Comparison of ENCODE assay signal across 9 cellular contexts in the genomic region with DNA sequence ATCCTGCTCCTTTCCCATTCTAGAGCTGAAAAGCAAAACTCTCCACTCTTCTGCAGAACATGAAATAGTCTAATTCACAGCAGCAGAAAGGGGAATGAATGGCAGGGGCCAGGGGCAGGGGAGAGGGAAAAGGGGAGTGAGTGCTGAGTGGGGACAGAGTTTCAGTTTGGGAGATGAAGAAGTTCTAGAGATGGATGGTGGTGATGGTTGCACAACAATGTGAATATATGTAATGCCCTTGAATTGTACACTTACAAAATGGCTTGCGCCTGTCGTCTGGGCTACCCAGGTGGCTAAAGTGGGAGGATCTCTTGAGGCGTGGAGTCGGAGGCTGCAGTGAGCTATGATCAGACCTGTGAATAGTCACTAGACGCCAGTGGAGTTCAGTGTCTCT.
DNase-seq lines count a peak whose midpoint lies in the region; ATAC-seq and TF ChIP-seq lines count a peak whose summit lies in the region.
"Had no signal": no experiment of that assay in that cellular context is flagged by ENCODE, and none has a peak within 500 bp of the region (broad histone marks: within the 10 kb centered on the region; RNA-seq: fewer than 3 reads in every experiment).

No MANE protein-coding gene starts in this region.

- H3K27me3 ChIP-seq in ACC112 (ENCODE audit: insufficient read depth, low read length): no peaks in the 10 kb centered on the region
- peaks cover 10% of the 10 kb centered on the region for H3K27me3 ChIP-seq in HUES6 (ENCODE audit: control insufficient read depth, insufficient read depth, low read length)
- peaks cover 7% of the 10 kb centered on the region for H3K27me3 ChIP-seq in adrenal gland
- H3K27me3 ChIP-seq in naive thymus-derived CD4-positive, alpha-beta T cell (ENCODE audit: control insufficient read depth in 2 of 2, insufficient read depth in 2 of 2, low read length in 2 of 2): peaks cover 0 to 7% of the 10 kb centered on the region in 2 donors
- H3K27me3 ChIP-seq in foreskin keratinocyte: peaks cover 4% of the 10 kb centered on the region

- H3K4me1 Mint-ChIP-seq in naive thymus-derived CD4-positive, alpha-beta T cell: peaks cover 16 to 33% (median 22%) of the 10 kb centered on the region in 7 donors

- no peak overlapping the region for H3K9ac ChIP-seq in HUES6 (ENCODE audit: low read length)

- H3K27ac ChIP-seq in ACC112 (ENCODE audit: low read depth, low read length) (peak overlapping the region; percentile 59; the same call in 1 of the 2 replicates), HUES6 (ENCODE audit: low read depth, low read length) (no peak overlapping the region), adrenal gland (peak overlapping the region in 3 of 5 donors; percentile 12 to 78 (median 20)), foreskin keratinocyte (no peak overlapping the region)
- no peak overlapping the region for H3K27ac ChIP-seq in naive thymus-derived CD4-positive, alpha-beta T cell (ENCODE audit: low read depth, low read length)

- no peaks in the 10 kb centered on the region for H3K79me2 ChIP-seq in ACC112 (ENCODE audit: control insufficient read depth, insufficient read depth, low read length, unreplicated experiment)

- POLR2A ChIA-PET in naive thymus-derived CD4-positive, alpha-beta T cell (lab: Charles Lee): interaction anchor here (1.5 kb wide), 1 partner anchor 75 kb away, joined by 3 read pairs; no protein-coding TSS in a partner anchor

- peak overlapping the region; percentile 26 for H2AFZ ChIP-seq in ACC112 (ENCODE audit: low read length, unreplicated experiment)

- no peak for ATAC-seq in naive thymus-derived CD4-positive, alpha-beta T cell
- no peak for ATAC-seq in foreskin keratinocyte

- no peaks in the 10 kb centered on the region for H3K9me3 ChIP-seq in HUES6 (ENCODE audit: control insufficient read depth, insufficient read depth, low read depth, low read length)
- H3K9me3 ChIP-seq in adrenal gland (replicated peaks in 1 of 3): no peaks in the 10 kb centered on the region
- H3K9me3 ChIP-seq in naive thymus-derived CD4-positive, alpha-beta T cell (ENCODE audit: control insufficient read depth in 2 of 3, low read length in 3 of 3): no peaks in the 10 kb centered on the region

- peaks cover 0 to 2% (median 0%) of the 10 kb centered on the region in 5 donors for H3K36me3 Mint-ChIP-seq in naive thymus-derived CD4-positive, alpha-beta T cell

- DNase-seq in adrenal gland (peak in 1 of 7 donors; percentile 45), foreskin keratinocyte (no peak), NCI-H2196 treated with DMSO at 0.1 percent for 48 hours (lab: John Stamatoyannopoulos, UW; ENCODE audit: unreplicated experiment) (no peak), cerebellar nuclear complex (lab: John Stamatoyannopoulos, UW) (no peak), NCI-H510A treated with DMSO at 0.1 percent for 48 hours (lab: John Stamatoyannopoulos, UW) (no peak)
- peak in 1 of 9 donors; percentile 13 for DNase-seq in naive thymus-derived CD4-positive, alpha-beta T cell
- DNase-seq: COR-L47 had no signal

- WGBS in adrenal gland, 4 donors: 72 to 82% (median 79%) methylated on average over 5 of the region's 5 CpGs

- peaks cover 0 to 2% (median 0%) of the 10 kb centered on the region in 11 donors for H3K9me3 Mint-ChIP-seq in naive thymus-derived CD4-positive, alpha-beta T cell

- no peak for TF ChIP-seq POLR2A in adrenal gland (IDR thresholded peaks at IDR 0.05)

- H3K4me1 ChIP-seq in ACC112 (ENCODE audit: control insufficient read depth, insufficient read depth, low read length, unreplicated experiment): peaks cover 11% of the 10 kb centered on the region
- peaks cover 20% of the 10 kb centered on the region for H3K4me1 ChIP-seq in HUES6 (ENCODE audit: control insufficient read depth, insufficient read depth, low read length)
- H3K4me1 ChIP-seq in adrenal gland (replicated peaks in 1 of 2): peaks cover 9 to 12% of the 10 kb centered on the region in 2 donors
- peaks cover 0 to 16% of the 10 kb centered on the region in 2 donors for H3K4me1 ChIP-seq in naive thymus-derived CD4-positive, alpha-beta T cell (ENCODE audit: control insufficient read depth in 2 of 2, insufficient read depth in 2 of 2, low read length in 2 of 2)
- H3K4me1 ChIP-seq in foreskin keratinocyte: peaks cover 4% of the 10 kb centered on the region

- H3K36me3 ChIP-seq in ACC112 (ENCODE audit: insufficient read depth, low read length) (no peaks in the 10 kb centered on the region), HUES6 (ENCODE audit: control insufficient read depth, insufficient read depth, low read length) (no peaks in the 10 kb centered on the region), adrenal gland (replicated peaks in 1 of 2) (no peaks in the 10 kb centered on the region)
- H3K36me3 ChIP-seq in naive thymus-derived CD4-positive, alpha-beta T cell (ENCODE audit: control insufficient read depth in 2 of 3, insufficient read depth in 3 of 3, low read length in 3 of 3): no peaks in the 10 kb centered on the region

- H3K4me3 ChIP-seq in ACC112 (ENCODE audit: low read depth, low read length): peak overlapping the region; percentile 68
- peak overlapping the region; percentile 58 for H3K4me3 ChIP-seq in HUES6 (ENCODE audit: low read depth, low read length)
- no peak overlapping the region for H3K4me3 ChIP-seq in adrenal gland
- H3K4me3 ChIP-seq in naive thymus-derived CD4-positive, alpha-beta T cell (ENCODE audit: low read length): no peak overlapping the region

- peaks cover 0 to 24% (median 5%) of the 10 kb centered on the region in 5 donors for H3K27me3 Mint-ChIP-seq in naive thymus-derived CD4-positive, alpha-beta T cell

- CTCF ChIA-PET in naive thymus-derived CD4-positive, alpha-beta T cell (lab: Charles Lee): interaction anchor here (0.9 to 1.4 kb wide), 2 partner anchors 10 to 216 kb away, joined by 3 read pairs; no protein-coding TSS in a partner anchor

- TF ChIP-seq CTCF in adrenal gland (IDR thresholded peaks at IDR 0.05) (no peak), foreskin keratinocyte (conservative IDR thresholded peaks at IDR 0.05) (no peak)

- peak overlapping the region in 9 of 10 donors; percentile 9 to 92 (median 85) for H3K4me3 Mint-ChIP-seq in naive thymus-derived CD4-positive, alpha-beta T cell

- intact Hi-C loops in adrenal gland (cut with DNase I): no loop called here
- intact Hi-C loops in naive thymus-derived CD4-positive, alpha-beta T cell (cut with micrococcal nuclease): loop anchor here in 1 of 2 donors (5.0 kb wide), 3 partner anchors 35 to 80 kb away; partner anchors contain the start of gene MEF2A

- H3K27ac Mint-ChIP-seq in naive thymus-derived CD4-positive, alpha-beta T cell: peak overlapping the region in 4 of 9 donors; percentile 33 to 72 (median 62)

Comparison
In these comparisons a context has a peak if more than half of its experiments do, and no peak if none do; other contexts are left out.
1. H3K27ac ChIP-seq: peak in ACC112 (single experiment) and adrenal gland (3 of 5); none in HUES6 (single experiment), naive thymus-derived CD4-positive, alpha-beta T cell (single experiment) and foreskin keratinocyte (single experiment).
2. H3K4me3 ChIP-seq: peak in ACC112 (single experiment) and HUES6 (single experiment); none in adrenal gland (0 of 4) and naive thymus-derived CD4-positive, alpha-beta T cell (single experiment).